ENCODE assay signal across 18 cellular contexts in genomic region chr1:87200875-87201638, GRCh38.
DNase-seq lines count a peak whose midpoint lies in the region; ATAC-seq and TF ChIP-seq lines count a peak whose summit lies in the region.
"Had no signal": no experiment of that assay in that cellular context is flagged by ENCODE, and none has a peak within 500 bp of the region (broad histone marks: within the 10 kb centered on the region; RNA-seq: fewer than 3 reads in every experiment).

No MANE protein-coding gene starts in this region.

- H3K4me3 ChIP-seq in GM23338 (no peak overlapping the region), SJCRH30 (no peak overlapping the region), lower lobe of right lung (no peak overlapping the region)
- H3K4me3 ChIP-seq: colonic mucosa had no signal

- no peak overlapping the region for H3K27ac ChIP-seq in GM23338 (ENCODE audit: low read depth)
- no peak overlapping the region for H3K27ac ChIP-seq in SJCRH30
- H3K27ac ChIP-seq in lower lobe of right lung, result no peak overlapping the region
- H3K27ac ChIP-seq: C4-2B, colonic mucosa, neutrophil had no signal

- H2AFZ ChIP-seq in GM23338, result no peak overlapping the region

- no peak overlapping the region for H3K27ac Mint-ChIP-seq in GM23338
- peak overlapping the region; percentile 73 for H3K27ac Mint-ChIP-seq in neural crest cell (ENCODE audit: unreplicated experiment)
- H3K27ac Mint-ChIP-seq: activated T-helper 17 cell treated with anti-CD3 and anti-CD28 coated beads, Interleukin-2, amount 50 U/mL, for 72 hours; stimulated activated naive CD8-positive, alpha-beta T cell treated with anti-CD3 and anti-CD28 coated beads, Interleukin-15, Interleukin-2, amounts not matched to agents 100 ng/mL and 50 ng/mL, for 24 hours; T-helper 2 cell treated with Interferon-gamma antibody and Interleukin-4, amounts not matched to agents 5 μg/mL and 100 μg/mL, for 36 hours had no signal

- H3K27me3 Mint-ChIP-seq in GM23338 (ENCODE audit: insufficient read depth, low read depth, poor library complexity) (no peaks in the 10 kb centered on the region), neural crest cell (ENCODE audit: low read depth) (no peaks in the 10 kb centered on the region)

- H3K9me2 ChIP-seq in GM23338 (ENCODE audit: insufficient read depth), result peaks cover 14% of the 10 kb centered on the region

- H3K9me3 ChIP-seq in SJCRH30 (replicated peaks) (no peaks in the 10 kb centered on the region), lower lobe of right lung (no peaks in the 10 kb centered on the region)
- H3K9me3 ChIP-seq: colonic mucosa, neutrophil had no signal

- peak; percentile 84 for ATAC-seq in GM23338
- no peak for ATAC-seq in HG03565 (IDR thresholded peaks at IDR 0.05; ENCODE audit: unreplicated experiment)
- no peak for ATAC-seq in lower lobe of right lung
- ATAC-seq in activated CD4-positive, CD25-positive, alpha-beta regulatory T cell treated with anti-CD3 and anti-CD28 coated beads, Interleukin-2, amount 50 U/mL, for 24 hours, result no peak
- ATAC-seq: activated T-helper 17 cell treated with anti-CD3 and anti-CD28 coated beads, Interleukin-2, amount 50 U/mL, for 72 hours had no signal

- H3F3A ChIP-seq in GM23338 (replicated peaks; ENCODE audit: low read depth), result no peaks in the 10 kb centered on the region

- intact Hi-C loops in lower lobe of right lung (cut with DNase I), result no loop called here

- H3K79me2 ChIP-seq in GM23338 (replicated peaks; ENCODE audit: insufficient read depth), result no peaks in the 10 kb centered on the region

- H3K36me3 ChIP-seq in GM23338 (ENCODE audit: insufficient read depth) (no peaks in the 10 kb centered on the region), SJCRH30 (no peaks in the 10 kb centered on the region), lower lobe of right lung (no peaks in the 10 kb centered on the region)
- H3K36me3 ChIP-seq: colonic mucosa, neutrophil had no signal

- peak; percentile 66 for DNase-seq in GM23338 (ENCODE audit: low spot score)
- DNase-seq in NCI-H2081 (lab: John Stamatoyannopoulos, UW), result peak; percentile 46 to 54
- DNase-seq in SJCRH30, result peak; percentile 67 to 68
- no peak for DNase-seq in neural crest cell (ENCODE audit: low read depth, low spot score)
- no peak for DNase-seq in lower lobe of right lung
- no peak for DNase-seq in activated T-cell treated with anti-CD3 and anti-CD28 coated beads, Interleukin-2, amount 50 U/mL, for 1 hour
- DNase-seq: amniotic stem cell, colonic mucosa, hippocampal formation, mammary epithelial cell, NCI-H446 treated with DMSO at 0.1 percent for 48 hours had no signal

- H3K36me3 Mint-ChIP-seq in GM23338 (ENCODE audit: low read depth) (no peaks in the 10 kb centered on the region), neural crest cell (ENCODE audit: low read depth) (no peaks in the 10 kb centered on the region)

- H3K4me2 ChIP-seq in GM23338, result peak overlapping the region; percentile 22; the same call in 1 of the 2 replicates

- peaks cover 29% of the 10 kb centered on the region for H3K4me1 Mint-ChIP-seq in GM23338
- peaks cover 31% of the 10 kb centered on the region for H3K4me1 Mint-ChIP-seq in neural crest cell

- H3K4me1 ChIP-seq in GM23338 (ENCODE audit: insufficient read depth), result peaks cover 7% of the 10 kb centered on the region
- H3K4me1 ChIP-seq in SJCRH30, result peaks cover 38% of the 10 kb centered on the region
- H3K4me1 ChIP-seq in lower lobe of right lung, result no peaks in the 10 kb centered on the region
- H3K4me1 ChIP-seq: colonic mucosa had no signal

- no peaks in the 10 kb centered on the region for H3K9me3 Mint-ChIP-seq in GM23338
- no peaks in the 10 kb centered on the region for H3K9me3 Mint-ChIP-seq in neural crest cell
- H3K9me3 Mint-ChIP-seq: activated T-helper 17 cell treated with anti-CD3 and anti-CD28 coated beads, Interleukin-2, amount 50 U/mL, for 72 hours; stimulated activated naive CD8-positive, alpha-beta T cell treated with anti-CD3 and anti-CD28 coated beads, Interleukin-15, Interleukin-2, amounts not matched to agents 100 ng/mL and 50 ng/mL, for 24 hours; T-helper 2 cell treated with Interferon-gamma antibody and Interleukin-4, amounts not matched to agents 5 μg/mL and 100 μg/mL, for 36 hours had no signal

- no peaks in the 10 kb centered on the region for H4K20me1 ChIP-seq in GM23338 (replicated peaks; ENCODE audit: insufficient read depth)

- no peaks in the 10 kb centered on the region for H3K27me3 ChIP-seq in GM23338 (ENCODE audit: insufficient read depth)
- no peaks in the 10 kb centered on the region for H3K27me3 ChIP-seq in SJCRH30
- H3K27me3 ChIP-seq in lower lobe of right lung (ENCODE audit: low read depth), result peaks cover 3% of the 10 kb centered on the region
- H3K27me3 ChIP-seq: colonic mucosa had no signal

- no peak for TF ChIP-seq CTCF in GM23338 (conservative IDR thresholded peaks at IDR 0.05; ENCODE audit: low read depth in 2 of 2)
- no peak for TF ChIP-seq CTCF in neural crest cell (conservative IDR thresholded peaks at IDR 0.05)
- no peak for TF ChIP-seq CTCF in lower lobe of right lung (IDR thresholded peaks at IDR 0.05)

- H3K4me3 Mint-ChIP-seq in GM23338 (no peak overlapping the region; the same call in 2 of the 3 replicates), neural crest cell (no peak overlapping the region)
- H3K4me3 Mint-ChIP-seq: activated T-helper 17 cell treated with anti-CD3 and anti-CD28 coated beads, Interleukin-2, amount 50 U/mL, for 72 hours; stimulated activated naive CD8-positive, alpha-beta T cell treated with anti-CD3 and anti-CD28 coated beads, Interleukin-15, Interleukin-2, amounts not matched to agents 100 ng/mL and 50 ng/mL, for 24 hours; T-helper 2 cell treated with Interferon-gamma antibody and Interleukin-4, amounts not matched to agents 5 μg/mL and 100 μg/mL, for 36 hours had no signal

TF ChIP-seq in GM23338, 12 proteins besides CTCF, POLR2A, EP300 and RAD21:
- TF ChIP-seq CREB1 (CRISPR knock-in tag; IDR thresholded peaks at IDR 0.05; ENCODE audit: low read depth), result peak; percentile 31; the same call in 1 of the 2 replicates
- TF ChIP-seq JUNB (IDR thresholded peaks at IDR 0.05; ENCODE audit: unreplicated experiment), result no peak

Comparison
In these comparisons a context has a peak if more than half of its experiments do, and no peak if none do; other contexts are left out.
1. DNase-seq: peak in GM23338 (single experiment), NCI-H2081 (2 of 2) and SJCRH30 (2 of 2); none in neural crest cell (single experiment), lower lobe of right lung (single experiment) and activated T-cell treated with anti-CD3 and anti-CD28 coated beads, Interleukin-2, amount 50 U/mL, for 1 hour (single experiment).